ENCODE assay signal across 7 cellular contexts in genomic region chrX:107978707-107979307, GRCh38. TPM values are rescaled to one million over a fixed set of nuclear protein-coding genes. Genes with fewer than 3 reads are reported as not detected.
A peak's percentile ranks its signal among the peaks of the same experiment; 100 is the strongest.
DNase-seq lines count a peak whose midpoint lies in the region; ATAC-seq and TF ChIP-seq lines count a peak whose summit lies in the region.

No MANE protein-coding gene starts in this region.

- no peak overlapping the region for H3K27ac ChIP-seq in dorsolateral prefrontal cortex
- no peak overlapping the region for H3K27ac ChIP-seq in parathyroid adenoma

- H2AFZ ChIP-seq in parathyroid adenoma = no peak overlapping the region

- TF ChIP-seq CTCF in GM12865 (IDR thresholded peaks at IDR 0.05; ENCODE audit: insufficient read depth, low read depth, low read length, missing control alignments) (peak; percentile 26), dorsolateral prefrontal cortex (IDR thresholded peaks at IDR 0.05 in 54 of 56, conservative IDR thresholded peaks at IDR 0.05 in 2 of 56; ENCODE audit: low read depth in 1 of 56, partially characterized antibody in 56 of 56) (peak in 45 of 56 donors; percentile 15 to 53 (median 32)), parathyroid adenoma (IDR thresholded peaks at IDR 0.05) (peak; percentile 20)

- no peaks in the 10 kb centered on the region for H3K9me3 ChIP-seq in parathyroid adenoma (ENCODE audit: control insufficient read depth, low read length)

- DNase-seq in GM12865 (ENCODE audit: low read depth) = peak; percentile 13
- peak; percentile 15 for DNase-seq in NAMALWA (ENCODE audit: low spot score)
- DNase-seq in dorsolateral prefrontal cortex = no peak
- no peak for DNase-seq in posterior vena cava (ENCODE audit: low spot score)
- DNase-seq in KG1 (lab: John Stamatoyannopoulos, UW) = no peak

- ATAC-seq in GM18861 (IDR thresholded peaks at IDR 0.05; ENCODE audit: unreplicated experiment) = no peak

- H3K9ac ChIP-seq in parathyroid adenoma = no peak overlapping the region

- no peaks in the 10 kb centered on the region for H3K79me2 ChIP-seq in parathyroid adenoma

- H3K27me3 ChIP-seq in dorsolateral prefrontal cortex = peaks cover 0 to 71% (median 9%) of the 10 kb centered on the region in 45 donors
- H3K27me3 ChIP-seq in parathyroid adenoma (ENCODE audit: control insufficient read depth, insufficient read depth, low read length) = no peaks in the 10 kb centered on the region

- H3K4me3 ChIP-seq in GM12865 (ENCODE audit: low read depth, low read length) = no peak overlapping the region
- no peak overlapping the region for H3K4me3 ChIP-seq in dorsolateral prefrontal cortex
- H3K4me3 ChIP-seq in parathyroid adenoma (ENCODE audit: low read depth, low read length) = no peak overlapping the region

- H3K4me1 ChIP-seq in parathyroid adenoma = no peaks in the 10 kb centered on the region

- no peak overlapping the region for H3K4me2 ChIP-seq in parathyroid adenoma (ENCODE audit: low read length)

- intact Hi-C loops in dorsolateral prefrontal cortex (cut with DNase I) = no loop called here
- intact Hi-C loops in posterior vena cava (cut with DNase I) = no loop called here

- no peaks in the 10 kb centered on the region for H3K36me3 ChIP-seq in parathyroid adenoma (ENCODE audit: control insufficient read depth, insufficient read depth, low read length)

RNA-seq across cellular contexts. Expression of gene TEX13B, which starts 3.4 kb away (rescaled TPM):
- total RNA-seq in dorsolateral prefrontal cortex (not detected), posterior vena cava (not detected)

Comparison
In these comparisons a context has a peak if more than half of its experiments do, and no peak if none do; other contexts are left out.
1. DNase-seq: peak in GM12865 (single experiment) and NAMALWA (single experiment); none in dorsolateral prefrontal cortex (0 of 10), posterior vena cava (single experiment) and KG1 (single experiment).
2. Peak in every context shown above with its lines, with median percentiles within 50 percentile points of each other: CTCF ChIP-seq.